In the genomic region with DNA sequence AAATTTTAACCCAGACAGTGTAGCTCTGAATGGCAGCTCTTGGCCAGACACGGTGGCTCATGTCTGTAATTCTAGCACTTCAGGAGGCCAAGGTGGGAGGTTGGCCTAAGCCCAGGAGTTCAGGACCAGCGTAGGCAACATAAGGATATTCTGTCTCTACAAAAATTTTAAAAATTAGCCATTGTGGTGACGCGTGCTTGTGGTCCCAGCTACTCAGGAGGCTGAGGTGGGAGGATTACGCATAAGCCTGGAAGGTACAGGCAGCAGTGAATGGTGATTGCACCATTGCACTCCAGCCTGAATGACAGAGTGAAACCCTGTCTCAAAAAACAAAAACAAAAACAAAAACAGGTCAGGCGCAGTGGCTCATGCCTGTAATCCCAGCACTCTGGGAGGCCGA, we compare ENCODE assay signal across 34 cellular contexts.
"Had no signal": no experiment of that assay in that cellular context is flagged by ENCODE, and none has a peak within 500 bp of the region (broad histone marks: within the 10 kb centered on the region; RNA-seq: fewer than 3 reads in every experiment).

No MANE protein-coding gene starts in this region.

- H3K4me2 ChIP-seq: KMS-11 had no signal

- H3K27me3 ChIP-seq: MG63 had no signal

- H3K9ac ChIP-seq: KMS-11 had no signal

- H3K27ac ChIP-seq: KMS-11 had no signal

- H3K9me3 ChIP-seq: MG63 had no signal

- H3K4me3 ChIP-seq: MG63 had no signal

- H3K36me3 ChIP-seq: MG63 had no signal

- DNase-seq: Karpas-422, Kasumi-1, KBM-7, KG1, MG63, MM.1S, NCI-H1048, NCI-H1092, NCI-H1092 treated with DMSO at 0.1 percent for 48 hours, NCI-H1105, NCI-H1105 treated with DMSO at 0.1 percent for 48 hours, NCI-H1417, NCI-H1417 treated with DMSO at 0.1 percent for 48 hours, NCI-H1436, NCI-H1436 treated with DMSO at 0.1 percent for 48 hours, NCI-H146, NCI-H1694, NCI-H1694 treated with DMSO at 0.1 percent for 48 hours, NCI-H187, NCI-H187 treated with DMSO at 0.1 percent for 48 hours, NCI-H1930, NCI-H2029, NCI-H2029 treated with DMSO at 0.1 percent for 48 hours, NCI-H2081, NCI-H2081 treated with DMSO at 0.1 percent for 48 hours, NCI-H2107, NCI-H2171, NCI-H2171 treated with DMSO at 0.1 percent for 48 hours, NCI-H2227 treated with DMSO at 0.1 percent for 48 hours, NCI-H226, NCI-H345, NCI-H446, NCI-H446 treated with DMSO at 0.1 percent for 48 hours had no signal
